ENCODE assay signal across 10 cellular contexts in the genomic region with DNA sequence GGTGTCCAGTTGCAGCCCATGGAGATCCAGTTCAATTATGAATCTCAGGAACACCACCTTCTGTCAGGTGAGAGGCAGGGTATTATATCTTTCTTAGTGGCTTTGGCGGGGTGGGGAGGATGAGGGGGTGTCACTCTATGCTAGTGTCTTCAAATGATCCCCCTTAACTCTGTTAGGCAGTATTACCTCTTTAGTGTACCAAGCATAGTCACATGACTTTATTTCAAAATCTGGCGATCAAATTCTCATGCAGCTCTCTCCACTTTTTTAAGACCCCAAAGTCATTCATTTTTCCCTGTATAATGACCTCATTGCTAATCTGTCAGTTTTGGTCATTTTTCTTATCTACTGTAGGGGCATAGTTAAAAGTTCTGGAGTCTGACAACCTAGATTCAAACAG. TPM values are rescaled to one million over a fixed set of nuclear protein-coding genes. Genes with fewer than 3 reads are reported as not detected.
A peak's percentile ranks its signal among the peaks of the same experiment; 100 is the strongest.
DNase-seq lines count a peak whose midpoint lies in the region; ATAC-seq and TF ChIP-seq lines count a peak whose summit lies in the region.
"Had no signal": no experiment of that assay in that cellular context is flagged by ENCODE, and none has a peak within 500 bp of the region (broad histone marks: within the 10 kb centered on the region; RNA-seq: fewer than 3 reads in every experiment).

No MANE protein-coding gene starts in this region.

- ATAC-seq in upper lobe of left lung (ENCODE audit: low FRiP score in 2 of 2): no peak

- TF ChIP-seq CTCF in liver (IDR thresholded peaks at IDR 0.05; ENCODE audit: low read depth, low read length, missing input control): no peak
- no peak for TF ChIP-seq CTCF in upper lobe of left lung (IDR thresholded peaks at IDR 0.05)

- TF ChIP-seq RAD21 in liver (IDR thresholded peaks at IDR 0.05): no peak

- peak overlapping the region; percentile 99 for H3K4me3 Mint-ChIP-seq in activated naive CD4-positive, alpha-beta T cell treated with anti-CD3 and anti-CD28 coated beads, Interleukin-2, amount 50 U/mL, for 24 hours

- no peaks in the 10 kb centered on the region for H3K9me3 Mint-ChIP-seq in activated naive CD4-positive, alpha-beta T cell treated with anti-CD3 and anti-CD28 coated beads, Interleukin-2, amount 50 U/mL, for 24 hours

- H3K9me3 ChIP-seq in adipocyte (ENCODE audit: control insufficient read depth, low read length): peaks cover under 1% of the 10 kb centered on the region
- H3K9me3 ChIP-seq in liver (ENCODE audit: control insufficient read depth in 4 of 4, low read length in 3 of 4): peaks cover 0 to 3% (median under 1%) of the 10 kb centered on the region in 4 donors
- no peaks in the 10 kb centered on the region for H3K9me3 ChIP-seq in upper lobe of left lung
- H3K9me3 ChIP-seq: transverse colon had no signal

- TF ChIP-seq POLR2A in upper lobe of left lung (IDR thresholded peaks at IDR 0.05): no peak

- peak overlapping the region; percentile 95 for H3K4me3 ChIP-seq in adipocyte (ENCODE audit: low read length)
- peak overlapping the region; percentile 53 to 83 (median 71) for H3K4me3 ChIP-seq in liver (ENCODE audit: low read depth in 1 of 3, low read length in 3 of 3)
- peak overlapping the region in 3 of 4 donors; percentile 57 to 67 (median 59) for H3K4me3 ChIP-seq in upper lobe of left lung

- DNase-seq in activated naive CD4-positive, alpha-beta T cell (lab: John Stamatoyannopoulos, UW): no peak
- DNase-seq in adipocyte (ENCODE audit: low read depth): no peak
- DNase-seq in upper lobe of left lung: no peak
- no peak for DNase-seq in cerebellum (ENCODE audit: low spot score)
- no peak for DNase-seq in NCI-H82 treated with DMSO at 0.1 percent for 48 hours (lab: John Stamatoyannopoulos, UW; ENCODE audit: unreplicated experiment)
- DNase-seq in GM03348 (ENCODE audit: low spot score): no peak
- DNase-seq: activated CD4-positive, alpha-beta T cell treated with anti-CD3 and anti-CD28 coated beads for 4 hours; transverse colon had no signal

- H3K27me3 ChIP-seq in adipocyte (replicated peaks; ENCODE audit: control insufficient read depth, insufficient read depth, low read length) (no peaks in the 10 kb centered on the region), liver (ENCODE audit: control insufficient read depth in 4 of 4, insufficient read depth in 4 of 4, low read length in 3 of 4) (no peaks in the 10 kb centered on the region), upper lobe of left lung (no peaks in the 10 kb centered on the region)
- H3K27me3 ChIP-seq: transverse colon had no signal

- peaks cover 30% of the 10 kb centered on the region for H3K36me3 Mint-ChIP-seq in activated naive CD4-positive, alpha-beta T cell treated with anti-CD3 and anti-CD28 coated beads, Interleukin-2, amount 50 U/mL, for 24 hours

- no peak overlapping the region for H3K27ac ChIP-seq in liver (ENCODE audit: low read depth in 1 of 2, low read length in 2 of 2)
- no peak overlapping the region for H3K27ac ChIP-seq in upper lobe of left lung

- H3K27ac Mint-ChIP-seq in activated naive CD4-positive, alpha-beta T cell treated with anti-CD3 and anti-CD28 coated beads, Interleukin-2, amount 50 U/mL, for 24 hours: peak overlapping the region; percentile 59

- H3K9ac ChIP-seq in adipocyte (ENCODE audit: low read length) (peak overlapping the region; percentile 97), liver (ENCODE audit: low read depth in 1 of 2, low read length in 2 of 2) (peak overlapping the region in 1 of 2 donors; percentile 87)

- H3K4me1 Mint-ChIP-seq in activated naive CD4-positive, alpha-beta T cell treated with anti-CD3 and anti-CD28 coated beads, Interleukin-2, amount 50 U/mL, for 24 hours: peaks cover 67% of the 10 kb centered on the region

- WGBS in liver: 86% methylated on average over 2 of the region's 2 CpGs
- WGBS in upper lobe of left lung, 2 donors: 87 to 88% methylated on average over 2 of the region's 2 CpGs

- H3K4me1 ChIP-seq in adipocyte (ENCODE audit: control insufficient read depth, insufficient read depth, low read length) (peaks cover 27% of the 10 kb centered on the region), liver (ENCODE audit: control insufficient read depth in 4 of 4, insufficient read depth in 4 of 4, low read length in 3 of 4) (peaks cover 5 to 19% (median 10%) of the 10 kb centered on the region in 4 donors), upper lobe of left lung (peaks cover 17 to 33% (median 20%) of the 10 kb centered on the region in 4 donors)

- no peak for TF ChIP-seq EP300 in upper lobe of left lung (IDR thresholded peaks at IDR 0.05)

- H3K27me3 Mint-ChIP-seq in activated naive CD4-positive, alpha-beta T cell treated with anti-CD3 and anti-CD28 coated beads, Interleukin-2, amount 50 U/mL, for 24 hours: no peaks in the 10 kb centered on the region

- H3K36me3 ChIP-seq in adipocyte (ENCODE audit: control insufficient read depth, insufficient read depth, low read length, severe bottlenecking) (peaks cover 24% of the 10 kb centered on the region), liver (ENCODE audit: control insufficient read depth in 4 of 4, insufficient read depth in 3 of 4, low read depth in 1 of 4, low read length in 3 of 4) (peaks cover 2 to 14% (median 8%) of the 10 kb centered on the region in 4 donors), upper lobe of left lung (peaks cover 0 to 6% (median 0%) of the 10 kb centered on the region in 4 donors)
- H3K36me3 ChIP-seq: transverse colon had no signal

TF ChIP-seq in liver, 16 proteins besides CTCF, POLR2A, EP300 and RAD21:
- TF ChIP-seq ATF3 (IDR thresholded peaks at IDR 0.05) (no peak), NR2F2 (IDR thresholded peaks at IDR 0.05) (no peak), EGR1 (IDR thresholded peaks at IDR 0.05; ENCODE audit: low read depth in 2 of 2) (no peak), FOXA1 (IDR thresholded peaks at IDR 0.05) (no peak), ZBTB33 (IDR thresholded peaks at IDR 0.05) (no peak), HNF4A (conservative IDR thresholded peaks at IDR 0.05) (no peak), YY1 (IDR thresholded peaks at IDR 0.05) (no peak), REST (IDR thresholded peaks at IDR 0.05) (no peak), FOXA2 (IDR thresholded peaks at IDR 0.05) (no peak)

RNA-seq across cellular contexts. Expression of gene ZSCAN30, which starts 1.1 kb away (rescaled TPM):
- total RNA-seq in liver (10 to 100 TPM in 1 of 2 donors, 1 to 10 TPM in 1; 6.2 to 10.4 TPM), upper lobe of left lung (10 to 100 TPM; 11.4 to 67.1 (median 14.0) TPM), cerebellum (27.8 TPM)
- polyA plus RNA-seq in liver: 1 to 10 TPM; 2.3 to 5.0 TPM

RNA-seq across cellular contexts. Expression of gene ZNF397, which starts 50.3 kb away (rescaled TPM):
- total RNA-seq in liver (10 to 100 TPM; 13.1 to 20.0 TPM), upper lobe of left lung (10 to 100 TPM; 18.2 to 62.9 (median 23.2) TPM), cerebellum (56.8 TPM)
- polyA plus RNA-seq in liver: 1 to 10 TPM; 3.8 to 6.1 TPM

RNA-seq across cellular contexts. Expression of gene ZNF24, which starts 53.1 kb away (rescaled TPM):
- 10 to 100 TPM; 28.6 to 30.3 TPM for total RNA-seq in liver
- 10 to 100 TPM in 1 of 2 donors, 1 to 10 TPM in 1; 9.1 to 29.2 TPM for polyA plus RNA-seq in liver
- total RNA-seq in upper lobe of left lung: 10 to 100 TPM; 16.5 to 54.4 (median 37.8) TPM
- 69.6 TPM for total RNA-seq in cerebellum
